In the genomic region with DNA sequence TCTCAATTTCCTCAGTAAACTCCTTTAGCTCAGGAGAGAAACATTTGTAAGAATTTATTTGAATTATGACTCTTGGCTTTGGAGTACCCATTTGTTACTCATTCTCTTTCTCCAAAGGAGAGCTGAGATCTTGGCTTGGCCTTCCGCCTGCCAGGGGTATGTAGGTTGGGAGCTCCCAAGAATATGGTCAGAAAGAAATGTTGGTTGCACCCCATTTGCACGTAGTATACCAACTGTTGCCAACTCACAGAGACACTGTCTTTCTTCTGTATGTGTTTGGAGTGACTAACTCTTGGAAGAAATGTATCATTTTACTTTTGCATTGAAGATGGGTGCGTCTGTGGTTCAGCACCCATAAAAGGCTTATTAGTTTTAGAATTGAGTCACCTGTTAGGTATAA, we compare ENCODE assay signal across 25 cellular contexts.
"Had no signal": no experiment of that assay in that cellular context is flagged by ENCODE, and none has a peak within 500 bp of the region (broad histone marks: within the 10 kb centered on the region; RNA-seq: fewer than 3 reads in every experiment).

No MANE protein-coding gene starts in this region.

- H2AFZ ChIP-seq: neural progenitor cell, parathyroid adenoma had no signal

- DNase-seq: natural killer cell; occipital lobe; ovary; posterior cingulate gyrus; psoas muscle; right cardiac atrium; right lobe of liver; sigmoid colon; small intestine; stimulated activated CD4-positive, alpha-beta T cell treated with anti-CD3 and anti-CD28 coated beads, Interleukin-15, amount 100 ng/mL, for 24 hours; stimulated activated CD4-positive, alpha-beta T cell treated with anti-CD3 and anti-CD28 coated beads, Interleukin-2, amount 100 ng/mL, for 24 hours; stimulated activated CD4-positive, alpha-beta T cell treated with anti-CD3 and anti-CD28 coated beads, Interleukin-2, amount 100 ng/mL, for 48 hours; stimulated activated CD4-positive, alpha-beta T cell treated with anti-CD3 and anti-CD28 coated beads, Interleukin-4, amount 100 ng/mL, for 24 hours; stimulated activated naive B cell treated with anti-CD40 and anti-IgM and Interleukin-4, amounts not matched to agents 10 μg/mL and 1 μg/mL and 100 μg/mL, for 72 hours; stimulated activated naive CD4-positive, alpha-beta T cell treated with Interleukin-2 at 50 U/mL for 16 hours; stomach; thyroid gland; trophoblast cell; upper lobe of left lung had no signal

- H3K27ac ChIP-seq: neural progenitor cell, ovary, parathyroid adenoma, psoas muscle, right lobe of liver, sigmoid colon, stomach, thoracic aorta, thyroid gland, tibial nerve, upper lobe of left lung, vagina had no signal

- ATAC-seq: natural killer cell; psoas muscle; right cardiac atrium; right lobe of liver; stimulated activated effector memory CD8-positive, alpha-beta T cell treated with anti-CD3 and anti-CD28 coated beads, Interleukin-12 subunit alpha, Interleukin-12 subunit beta, amount 100 ng/mL, for 72 hours; stimulated activated naive B cell treated with anti-CD40 and anti-IgM and Interleukin-4, amounts not matched to agents 10 μg/mL and 1 μg/mL and 100 μg/mL, for 72 hours had no signal

- H3K4me1 ChIP-seq: parathyroid adenoma, psoas muscle, right lobe of liver, sigmoid colon, stomach, thyroid gland, tibial nerve, upper lobe of left lung, vagina had no signal

- H3K79me2 ChIP-seq: parathyroid adenoma had no signal

- H3K9ac ChIP-seq: neural progenitor cell, parathyroid adenoma had no signal

- H3K4me3 ChIP-seq: neural progenitor cell, ovary, psoas muscle, right lobe of liver, sigmoid colon, stomach, thoracic aorta, thyroid gland, tibial nerve, upper lobe of left lung, vagina had no signal

- H3K27me3 ChIP-seq: neural progenitor cell, ovary, right lobe of liver, stomach, thyroid gland, tibial nerve, upper lobe of left lung, vagina had no signal

- H3K4me2 ChIP-seq: neural progenitor cell had no signal

- H3K9me3 ChIP-seq: ovary, psoas muscle, right lobe of liver, sigmoid colon, thoracic aorta, thyroid gland, upper lobe of left lung, vagina had no signal

- H3K36me3 ChIP-seq: neural progenitor cell, ovary, right lobe of liver, sigmoid colon, stomach, thoracic aorta, thyroid gland, tibial nerve, upper lobe of left lung, vagina had no signal
